ENCODE assay signal across 23 cellular contexts in genomic region chr1:228352677-228353481, GRCh38.
"Had no signal": no experiment of that assay in that cellular context is flagged by ENCODE, and none has a peak within 500 bp of the region (broad histone marks: within the 10 kb centered on the region; RNA-seq: fewer than 3 reads in every experiment).

No MANE protein-coding gene starts in this region.

- DNase-seq: activated CD4-positive, alpha-beta memory T cell treated with anti-CD3 and anti-CD28 coated beads for 36 hours; activated CD4-positive, alpha-beta T cell treated with anti-CD3 and anti-CD28 coated beads for 4 hours; activated CD4-positive, CD25-positive, alpha-beta regulatory T cell; activated effector memory CD4-positive, alpha-beta T cell treated with Interleukin-2 at 50 U/mL for 16 hours; activated naive CD4-positive, alpha-beta T cell treated with anti-CD3 and anti-CD28 coated beads for 36 hours; activated naive CD8-positive, alpha-beta T cell treated with anti-CD3 and anti-CD28 coated beads, Interleukin-2, amount 10 ng/mL, durations not matched to agents 7 days and 5 days; activated T-cell treated with anti-CD3 and anti-CD28 coated beads, Interleukin-2, amount 50 U/mL, for 72 hours; amniotic stem cell; dermis blood vessel endothelial cell; effector CD8-positive, alpha-beta T cell; foreskin melanocyte; glutamatergic neuron; hippocampal formation; naive B cell; occipital lobe; retina; stimulated activated CD4-positive, alpha-beta T cell treated with anti-CD3 and anti-CD28 coated beads, Interleukin-2, amount 100 ng/mL, for 24 hours; T-helper 9 cell; testis had no signal

- H3K36me3 ChIP-seq: vagina had no signal

- H3K9me3 Mint-ChIP-seq: activated CD4-positive, alpha-beta memory T cell treated with anti-CD3 and anti-CD28 coated beads for 36 hours; activated naive CD4-positive, alpha-beta T cell treated with anti-CD3 and anti-CD28 coated beads for 36 hours; activated naive CD8-positive, alpha-beta T cell treated with anti-CD3 and anti-CD28 coated beads, Interleukin-2, amount 10 ng/mL, durations not matched to agents 7 days and 5 days; activated T-cell treated with anti-CD3 and anti-CD28 coated beads, Interleukin-2, amount 50 U/mL, for 72 hours; naive B cell; stimulated activated memory B cell treated with anti-CD40 and anti-IgM and Interleukin-4, amounts not matched to agents 10 μg/mL and 1 μg/mL and 100 μg/mL, for 72 hours; type B pancreatic cell had no signal

- H3K4me3 Mint-ChIP-seq: activated CD4-positive, alpha-beta memory T cell treated with anti-CD3 and anti-CD28 coated beads for 36 hours; activated naive CD4-positive, alpha-beta T cell treated with anti-CD3 and anti-CD28 coated beads for 36 hours; activated naive CD8-positive, alpha-beta T cell treated with anti-CD3 and anti-CD28 coated beads, Interleukin-2, amount 10 ng/mL, durations not matched to agents 7 days and 5 days; activated T-cell treated with anti-CD3 and anti-CD28 coated beads, Interleukin-2, amount 50 U/mL, for 72 hours; naive B cell; stimulated activated memory B cell treated with anti-CD40 and anti-IgM and Interleukin-4, amounts not matched to agents 10 μg/mL and 1 μg/mL and 100 μg/mL, for 72 hours; type B pancreatic cell had no signal

- H3K4me1 Mint-ChIP-seq: naive B cell; stimulated activated memory B cell treated with anti-CD40 and anti-IgM and Interleukin-4, amounts not matched to agents 10 μg/mL and 1 μg/mL and 100 μg/mL, for 72 hours had no signal

- ATAC-seq: activated T-cell treated with anti-CD3 and anti-CD28 coated beads, Interleukin-2, amount 50 U/mL, for 72 hours; stimulated activated memory B cell treated with anti-CD40 and anti-IgM and Interleukin-4, amounts not matched to agents 10 μg/mL and 1 μg/mL and 100 μg/mL, for 72 hours had no signal

- H3K4me3 ChIP-seq: testis, vagina had no signal

- H3K9me3 ChIP-seq: testis, vagina had no signal

- H3K36me3 Mint-ChIP-seq: activated CD4-positive, alpha-beta memory T cell treated with anti-CD3 and anti-CD28 coated beads for 36 hours; activated naive CD8-positive, alpha-beta T cell treated with anti-CD3 and anti-CD28 coated beads, Interleukin-2, amount 10 ng/mL, durations not matched to agents 7 days and 5 days; naive B cell; stimulated activated memory B cell treated with anti-CD40 and anti-IgM and Interleukin-4, amounts not matched to agents 10 μg/mL and 1 μg/mL and 100 μg/mL, for 72 hours; type B pancreatic cell had no signal

- H3K27me3 ChIP-seq: testis, vagina had no signal

- FAIRE-seq: bronchial epithelial cell had no signal

- H3K27me3 Mint-ChIP-seq: activated CD4-positive, alpha-beta memory T cell treated with anti-CD3 and anti-CD28 coated beads for 36 hours; activated naive CD8-positive, alpha-beta T cell treated with anti-CD3 and anti-CD28 coated beads, Interleukin-2, amount 10 ng/mL, durations not matched to agents 7 days and 5 days; naive B cell; stimulated activated memory B cell treated with anti-CD40 and anti-IgM and Interleukin-4, amounts not matched to agents 10 μg/mL and 1 μg/mL and 100 μg/mL, for 72 hours; type B pancreatic cell had no signal

- H3K27ac Mint-ChIP-seq: activated CD4-positive, alpha-beta memory T cell treated with anti-CD3 and anti-CD28 coated beads for 36 hours; activated naive CD4-positive, alpha-beta T cell treated with anti-CD3 and anti-CD28 coated beads for 36 hours; activated naive CD8-positive, alpha-beta T cell treated with anti-CD3 and anti-CD28 coated beads, Interleukin-2, amount 10 ng/mL, durations not matched to agents 7 days and 5 days; activated T-cell treated with anti-CD3 and anti-CD28 coated beads, Interleukin-2, amount 50 U/mL, for 72 hours; naive B cell; stimulated activated memory B cell treated with anti-CD40 and anti-IgM and Interleukin-4, amounts not matched to agents 10 μg/mL and 1 μg/mL and 100 μg/mL, for 72 hours; type B pancreatic cell had no signal

- H3K4me1 ChIP-seq: testis had no signal

- H3K27ac ChIP-seq: testis, vagina had no signal
